Comparison of ENCODE assay signal across 14 cellular contexts in genomic region chr19:38737921-38738731, GRCh38. TPM values are rescaled to one million over a fixed set of nuclear protein-coding genes. Genes with fewer than 3 reads are reported as not detected.
DNase-seq lines count a peak whose midpoint lies in the region; ATAC-seq and TF ChIP-seq lines count a peak whose summit lies in the region.
"Had no signal": no experiment of that assay in that cellular context is flagged by ENCODE, and none has a peak within 500 bp of the region (broad histone marks: within the 10 kb centered on the region; RNA-seq: fewer than 3 reads in every experiment).

No MANE protein-coding gene starts in this region.

- intact Hi-C loops in CD14-positive monocyte (cut with micrococcal nuclease), result loop anchor here in 1 of 2 donors (10.0 kb wide), 1 partner anchor 187 kb away; no protein-coding TSS in a partner anchor

- TF ChIP-seq CTCF in CD14-positive monocyte (IDR thresholded peaks at IDR 0.05) (no peak), nephron (IDR thresholded peaks at IDR 0.05; ENCODE audit: unreplicated experiment in 3 of 3) (no peak)

- H3K36me3 Mint-ChIP-seq in CD14-positive monocyte (peaks cover 0 to 3% of the 10 kb centered on the region in 2 donors), nephron (ENCODE audit: low read depth) (no peaks in the 10 kb centered on the region)
- peaks cover 3% of the 10 kb centered on the region for H3K36me3 Mint-ChIP-seq in activated naive CD8-positive, alpha-beta T cell treated with anti-CD3 and anti-CD28 coated beads, Interleukin-2, amount 10 ng/mL, durations not matched to agents 7 days and 5 days

- H3K27ac Mint-ChIP-seq in CD14-positive monocyte, result peak overlapping the region in 3 of 7 donors; percentile 3 to 61 (median 31)
- no peak overlapping the region for H3K27ac Mint-ChIP-seq in activated naive CD8-positive, alpha-beta T cell treated with anti-CD3 and anti-CD28 coated beads, Interleukin-2, amount 10 ng/mL, durations not matched to agents 7 days and 5 days
- peak overlapping the region in 1 of 3 experiments; percentile 15 for H3K27ac Mint-ChIP-seq in nephron

- peaks cover 0 to 5% (median 1%) of the 10 kb centered on the region in 7 donors for H3K9me3 Mint-ChIP-seq in CD14-positive monocyte
- no peaks in the 10 kb centered on the region for H3K9me3 Mint-ChIP-seq in activated naive CD8-positive, alpha-beta T cell treated with anti-CD3 and anti-CD28 coated beads, Interleukin-2, amount 10 ng/mL, durations not matched to agents 7 days and 5 days
- no peaks in the 10 kb centered on the region for H3K9me3 Mint-ChIP-seq in nephron

- no peak for DNase-seq in CD14-positive monocyte (ENCODE audit: low spot score)
- peak; percentile 1 for DNase-seq in ELF-1 (ENCODE audit: low read depth, low spot score)
- no peak for DNase-seq in activated naive CD8-positive, alpha-beta T cell treated with anti-CD3 and anti-CD28 coated beads, Interleukin-2, amount 10 ng/mL, durations not matched to agents 7 days and 5 days
- DNase-seq in left lobe of liver (ENCODE audit: low spot score), result no peak
- no peak for DNase-seq in dermis blood vessel endothelial cell
- DNase-seq in medulla oblongata (ENCODE audit: extremely low spot score), result no peak
- DNase-seq: activated CD8-positive, alpha-beta memory T cell treated with anti-CD3 and anti-CD28 coated beads for 24 hours; GM23248; left colon; NCI-H2081 had no signal

- H3K4me1 Mint-ChIP-seq in CD14-positive monocyte (peaks cover 42% of the 10 kb centered on the region), nephron (peaks cover 10% of the 10 kb centered on the region)
- H3K4me1 Mint-ChIP-seq in activated naive CD8-positive, alpha-beta T cell treated with anti-CD3 and anti-CD28 coated beads, Interleukin-2, amount 10 ng/mL, durations not matched to agents 7 days and 5 days, result peaks cover 22% of the 10 kb centered on the region

- H3K4me3 Mint-ChIP-seq in CD14-positive monocyte (peak overlapping the region; percentile 44 to 81), nephron (peak overlapping the region; percentile 15 to 63 (median 62))
- peak overlapping the region; percentile 53 for H3K4me3 Mint-ChIP-seq in activated naive CD8-positive, alpha-beta T cell treated with anti-CD3 and anti-CD28 coated beads, Interleukin-2, amount 10 ng/mL, durations not matched to agents 7 days and 5 days

- ATAC-seq in activated naive CD8-positive, alpha-beta T cell treated with anti-CD3 and anti-CD28 coated beads, Interleukin-2, amount 10 ng/mL, durations not matched to agents 7 days and 5 days (ENCODE audit: low read depth), result no peak
- ATAC-seq in left lobe of liver, result no peak
- ATAC-seq in GM21717 (IDR thresholded peaks at IDR 0.05; ENCODE audit: unreplicated experiment), result no peak
- ATAC-seq: left colon, SK-N-SH treated with all-trans-retinoic acid at 6 μM for 48 hours had no signal

- POLR2A ChIA-PET in activated naive CD8-positive, alpha-beta T cell treated with anti-CD3 and anti-CD28 coated beads, Interleukin-2, amount 10 ng/mL, durations not matched to agents 7 days and 5 days (lab: Charles Lee), result no interaction called here

- H3K27me3 Mint-ChIP-seq in CD14-positive monocyte (ENCODE audit: low read depth in 3 of 3) (peaks cover 15 to 30% (median 19%) of the 10 kb centered on the region in 3 donors), nephron (ENCODE audit: low read depth) (peaks cover 33% of the 10 kb centered on the region)
- H3K27me3 Mint-ChIP-seq in activated naive CD8-positive, alpha-beta T cell treated with anti-CD3 and anti-CD28 coated beads, Interleukin-2, amount 10 ng/mL, durations not matched to agents 7 days and 5 days, result no peaks in the 10 kb centered on the region

RNA-seq across cellular contexts. Expression of gene CAPN12, which starts 6.1 kb away (rescaled TPM):
- polyA plus RNA-seq in CD14-positive monocyte, result not detected
- total RNA-seq in activated naive CD8-positive, alpha-beta T cell treated with anti-CD3 and anti-CD28 coated beads, Interleukin-2, amount 10 ng/mL, durations not matched to agents 7 days and 5 days, result 10 to 100 TPM; 22.7 to 26.4 TPM
- total RNA-seq in left lobe of liver (30.9 TPM), dermis blood vessel endothelial cell (0.05 TPM in 1 of 2 replicates, not detected in the other)

RNA-seq across cellular contexts. Expression of gene LGALS7, which starts 35.2 kb away (rescaled TPM):
- not detected for polyA plus RNA-seq in CD14-positive monocyte
- total RNA-seq in activated naive CD8-positive, alpha-beta T cell treated with anti-CD3 and anti-CD28 coated beads, Interleukin-2, amount 10 ng/mL, durations not matched to agents 7 days and 5 days, result not detected
- total RNA-seq in left lobe of liver (not detected), dermis blood vessel endothelial cell (not detected in 2 replicates)
- total RNA-seq: glomerular endothelial cell, GM23248, left colon had no signal
- polyA plus RNA-seq: GM23248 had no signal

RNA-seq across cellular contexts. Expression of gene LGALS7B, which starts 50.9 kb away (rescaled TPM):
- not detected for polyA plus RNA-seq in CD14-positive monocyte
- not detected for total RNA-seq in activated naive CD8-positive, alpha-beta T cell treated with anti-CD3 and anti-CD28 coated beads, Interleukin-2, amount 10 ng/mL, durations not matched to agents 7 days and 5 days
- not detected for total RNA-seq in left lobe of liver
- 1.4 TPM in 1 of 2 replicates, not detected in the other for total RNA-seq in dermis blood vessel endothelial cell
- total RNA-seq: glomerular endothelial cell, GM23248, left colon had no signal
- polyA plus RNA-seq: GM23248 had no signal

Comparison
In these comparisons a context has a peak if more than half of its experiments do, and no peak if none do; other contexts are left out.
1. RNA of gene CAPN12, which starts 6.1 kb away (total RNA-seq): 30.9 TPM in left lobe of liver (single experiment) and 22.7 to 26.4 TPM in activated naive CD8-positive, alpha-beta T cell treated with anti-CD3 and anti-CD28 coated beads, Interleukin-2, amount 10 ng/mL, durations not matched to agents 7 days and 5 days; 0.05 TPM in dermis blood vessel endothelial cell; every median in the first group is over 10 times any median in the second.
2. Peak in every context shown above with its lines, with median percentiles within 50 percentile points of each other: H3K4me3 Mint-ChIP-seq.